ENCODE assay signal across 18 cellular contexts in the genomic region with DNA sequence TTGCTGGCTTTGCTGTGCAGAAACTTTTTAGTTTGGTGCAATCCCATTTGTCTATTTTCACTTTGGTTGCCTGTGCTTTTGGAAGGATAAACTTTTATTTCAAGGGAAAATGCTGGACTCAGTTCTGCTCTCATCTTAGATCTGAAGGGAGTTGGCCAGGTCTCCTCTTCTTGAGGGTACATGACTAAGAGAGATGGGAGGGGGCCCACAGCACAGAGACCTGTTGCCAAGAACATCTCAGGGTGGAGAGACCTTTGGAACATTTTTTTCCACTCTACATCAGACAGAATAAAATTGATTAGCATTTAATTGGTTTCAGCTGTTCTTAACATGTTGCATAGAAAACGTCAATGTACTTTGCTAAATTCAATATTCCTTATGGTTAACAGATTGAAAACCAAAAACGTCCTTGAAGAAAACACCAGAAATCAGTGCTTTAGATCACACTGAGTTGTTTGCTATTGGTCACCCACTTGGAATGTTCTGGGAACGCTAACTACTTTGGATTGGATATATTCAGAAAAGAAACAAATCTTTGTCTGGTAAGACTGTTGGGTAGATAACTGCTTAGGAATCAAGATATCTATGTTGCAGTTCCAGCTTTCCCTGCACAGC. TPM values are rescaled to one million over a fixed set of nuclear protein-coding genes. Genes with fewer than 3 reads are reported as not detected.
A peak's percentile ranks its signal among the peaks of the same experiment; 100 is the strongest.
DNase-seq lines count a peak whose midpoint lies in the region; ATAC-seq and TF ChIP-seq lines count a peak whose summit lies in the region.
"Had no signal": no experiment of that assay in that cellular context is flagged by ENCODE, and none has a peak within 500 bp of the region (broad histone marks: within the 10 kb centered on the region; RNA-seq: fewer than 3 reads in every experiment).

No MANE protein-coding gene starts in this region.

- no peaks in the 10 kb centered on the region for H3K9me3 Mint-ChIP-seq in nephron progenitor cell
- H3K9me3 Mint-ChIP-seq: activated T-cell treated with anti-CD3 and anti-CD28 coated beads, Interleukin-2, amount 50 U/mL, for 24 hours; dendritic cell treated with granulocyte-macrophage colony-stimulating factor and Interleukin-4, amounts not matched to agents 40 ng/mL and 50 ng/mL, for 4 days had no signal

- peak; percentile 34 to 90 for ATAC-seq in left cardiac atrium
- ATAC-seq: foreskin keratinocyte, GM12878 had no signal

- H3K79me2 ChIP-seq in GM23248 (ENCODE audit: insufficient read depth) = no peaks in the 10 kb centered on the region

- TF ChIP-seq POLR2A in suprapubic skin (IDR thresholded peaks at IDR 0.05) = no peak

- no peaks in the 10 kb centered on the region for H3K36me3 Mint-ChIP-seq in nephron progenitor cell (ENCODE audit: low read depth)
- H3K36me3 Mint-ChIP-seq: CD14-positive monocyte had no signal

- intact Hi-C loops in left cardiac atrium (cut with DNase I) = no loop called here

- H3K9me2 ChIP-seq in GM23248 (ENCODE audit: insufficient read depth) = no peaks in the 10 kb centered on the region

- 0 out of 2 replicates have a peak overlapping the region, but pooled peaks have one; percentile 4 for H3K9ac ChIP-seq in GM23248

- H3K4me1 Mint-ChIP-seq in nephron progenitor cell = peaks cover 18% of the 10 kb centered on the region
- H3K4me1 Mint-ChIP-seq: CD14-positive monocyte had no signal

- H3K27me3 Mint-ChIP-seq in nephron progenitor cell (ENCODE audit: low read depth, poor library complexity) = peaks cover 6% of the 10 kb centered on the region

- H3K27me3 ChIP-seq in GM23248 (replicated peaks; ENCODE audit: insufficient read depth) (no peaks in the 10 kb centered on the region), suprapubic skin (no peaks in the 10 kb centered on the region)
- H3K27me3 ChIP-seq: foreskin keratinocyte, pancreas had no signal

- WGBS in GM23248 (ENCODE audit: low coverage in 1 of 2, low lambda C conversion rate in 2 of 2, missing lambda C conversion rate in 2 of 2), 2 experiments = 1 to 2% methylated on average over 3 of the region's 3 CpGs
- 23% methylated on average over 3 of the region's 3 CpGs for WGBS in suprapubic skin

- H3K27ac ChIP-seq in GM23248 (peak overlapping the region; percentile 48), suprapubic skin (peak overlapping the region; percentile 52)
- H3K27ac ChIP-seq: foreskin keratinocyte, pancreas had no signal

- no peak overlapping the region for H3K4me3 Mint-ChIP-seq in nephron progenitor cell
- H3K4me3 Mint-ChIP-seq: activated T-cell treated with anti-CD3 and anti-CD28 coated beads, Interleukin-2, amount 50 U/mL, for 24 hours; CD14-positive monocyte; dendritic cell treated with granulocyte-macrophage colony-stimulating factor and Interleukin-4, amounts not matched to agents 40 ng/mL and 50 ng/mL, for 4 days had no signal

- H3K4me2 ChIP-seq in GM23248 (ENCODE audit: unreplicated experiment) = peak overlapping the region; percentile 69

- H3K4me3 ChIP-seq in GM23248 (peak overlapping the region; percentile 40), suprapubic skin (no peak overlapping the region)
- H3K4me3 ChIP-seq: GM12878, pancreas had no signal

- TF ChIP-seq EP300 in suprapubic skin (IDR thresholded peaks at IDR 0.05) = no peak

- no peaks in the 10 kb centered on the region for H3K9me3 ChIP-seq in GM23248 (ENCODE audit: low read depth)
- H3K9me3 ChIP-seq in suprapubic skin = no peaks in the 10 kb centered on the region
- H3K9me3 ChIP-seq: pancreas had no signal

- DNase-seq in GM23248 (peak; percentile 76), brain pericyte (ENCODE audit: low read depth, low spot score) (peak; percentile 16), left cardiac atrium (no peak), suprapubic skin (ENCODE audit: low spot score in 2 of 2) (no peak), midbrain (lab: John Stamatoyannopoulos, UW) (no peak), C1 segment of cervical spinal cord (lab: John Stamatoyannopoulos, UW) (no peak), nephron progenitor cell (no peak)
- DNase-seq: activated CD4-positive, alpha-beta T cell treated with anti-CD3 and anti-CD28 coated beads, Interleukin-2, amount 50 U/mL, for 1 hour; activated T-cell treated with anti-CD3 and anti-CD28 coated beads, Interleukin-2, amount 50 U/mL, for 24 hours; DMS79 treated with DMSO at 0.1 percent for 48 hours; foreskin keratinocyte; MM.1S; NCI-H2029; pancreas; stimulated activated CD4-positive, alpha-beta T cell treated with anti-CD3 and anti-CD28 coated beads, Interleukin-12 subunit alpha, Interleukin-12 subunit beta, amount 100 ng/mL, for 4 hours had no signal

- no peaks in the 10 kb centered on the region for H3K36me3 ChIP-seq in GM23248 (ENCODE audit: low read depth)
- no peaks in the 10 kb centered on the region for H3K36me3 ChIP-seq in suprapubic skin
- H3K36me3 ChIP-seq: pancreas had no signal

- H4K20me1 ChIP-seq in GM23248 (ENCODE audit: insufficient read depth) = no peaks in the 10 kb centered on the region

- H2AFZ ChIP-seq in GM23248 = peak overlapping the region; percentile 25

- H3F3A ChIP-seq in GM23248 (ENCODE audit: insufficient read depth) = peaks cover 29% of the 10 kb centered on the region

- in situ Hi-C loops in GM23248 (cut with MboI) = no loop called here

- TF ChIP-seq CTCF in suprapubic skin (IDR thresholded peaks at IDR 0.05) = no peak
- TF ChIP-seq CTCF in nephron progenitor cell (IDR thresholded peaks at IDR 0.05) = no peak

- no peak overlapping the region for H3K27ac Mint-ChIP-seq in nephron progenitor cell
- H3K27ac Mint-ChIP-seq: activated T-cell treated with anti-CD3 and anti-CD28 coated beads, Interleukin-2, amount 50 U/mL, for 24 hours; CD14-positive monocyte; dendritic cell treated with granulocyte-macrophage colony-stimulating factor and Interleukin-4, amounts not matched to agents 40 ng/mL and 50 ng/mL, for 4 days had no signal

- H3K4me1 ChIP-seq in GM23248 (ENCODE audit: insufficient read depth) = peaks cover 19% of the 10 kb centered on the region
- peaks cover 13% of the 10 kb centered on the region for H3K4me1 ChIP-seq in suprapubic skin
- H3K4me1 ChIP-seq: foreskin keratinocyte, pancreas had no signal

RNA-seq across cellular contexts. Expression of a gene that starts 36.4 kb away (rescaled TPM):
- 4,171 and 4,244 TPM in 2 replicates for total RNA-seq in GM23248 (2014; rRNA removed; shearing (Covaris generic))
- polyA plus RNA-seq in GM23248 (2016; fragmentation: Nextera tagmentation; extraction: Ambion mirVana) = 1,910 and 1,919 TPM in 2 replicates
- total RNA-seq in left cardiac atrium (100 to 1,000 TPM; 376 to 503 TPM), suprapubic skin (10 to 100 TPM; 58.3 to 75.3 (median 63.9) TPM)

Comparison
In these comparisons a context has a peak if more than half of its experiments do, and no peak if none do; other contexts are left out.
1. DNase-seq: peak in GM23248 (single experiment) and brain pericyte (single experiment); none in left cardiac atrium (single experiment), suprapubic skin (0 of 2), midbrain (single experiment), C1 segment of cervical spinal cord (0 of 14) and nephron progenitor cell (single experiment).
2. RNA of a gene that starts 36.4 kb away (total RNA-seq): 4,171 to 4,244 TPM in GM23248 and 376 to 503 TPM in left cardiac atrium; 58.3 to 75.3 TPM in suprapubic skin; every median in the first group is over 4 times any median in the second.